Comparison of ENCODE assay signal across 22 cellular contexts in the genomic region with DNA sequence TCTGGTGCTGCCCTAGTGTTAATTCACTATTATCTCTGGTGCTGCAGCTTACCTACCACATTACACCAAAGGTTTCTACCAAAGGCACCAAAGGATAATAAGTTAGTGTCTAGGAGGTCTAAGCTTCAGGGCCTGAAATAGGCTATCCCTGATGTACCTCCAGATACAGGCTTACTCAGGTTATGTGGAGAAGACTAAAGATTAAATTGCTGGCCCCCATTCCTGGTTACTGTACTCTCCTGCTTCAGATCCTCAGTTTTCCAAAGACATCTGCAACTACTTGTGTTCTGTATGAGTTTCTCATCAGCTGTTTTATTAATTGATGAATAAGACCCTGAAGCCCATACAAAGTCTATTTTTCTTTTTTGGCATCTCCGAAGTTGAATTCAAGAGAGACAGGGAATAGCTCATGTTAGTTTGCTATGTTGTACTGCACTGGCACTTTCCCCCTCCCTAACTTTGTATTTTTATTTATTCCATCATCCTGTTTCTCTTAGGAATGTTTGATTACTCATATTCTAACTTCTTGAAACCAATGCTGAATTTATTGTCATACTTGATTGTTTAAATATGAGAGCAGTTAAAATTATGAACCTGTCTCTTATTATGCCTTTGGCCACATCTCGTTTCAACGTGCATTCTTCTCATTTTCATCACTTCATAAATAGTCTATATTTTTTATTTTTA.
DNase-seq lines count a peak whose midpoint lies in the region; ATAC-seq, FAIRE-seq and TF ChIP-seq lines count a peak whose summit lies in the region.
"Had no signal": no experiment of that assay in that cellular context is flagged by ENCODE, and none has a peak within 500 bp of the region (broad histone marks: within the 10 kb centered on the region; RNA-seq: fewer than 3 reads in every experiment).

No MANE protein-coding gene starts in this region.

- H3K4me2 ChIP-seq in A549 (peak overlapping the region; percentile 60), SK-N-SH (peak overlapping the region; percentile 50)

- H4K20me1 ChIP-seq in SK-N-SH (ENCODE audit: insufficient read depth) = no peaks in the 10 kb centered on the region

- H3K36me3 Mint-ChIP-seq in memory B cell (no peaks in the 10 kb centered on the region), natural killer cell (no peaks in the 10 kb centered on the region)
- H3K36me3 Mint-ChIP-seq: CD14-positive monocyte had no signal

- no peaks in the 10 kb centered on the region for H3K79me2 ChIP-seq in SK-N-SH (ENCODE audit: insufficient read depth)

- H3K9me3 ChIP-seq in A549 (no peaks in the 10 kb centered on the region), SK-N-SH (0 out of 2 replicates have a peak, but pooled peaks cover 3% of the 10 kb centered on the region)
- H3K9me3 ChIP-seq: SJSA1 had no signal

- intact Hi-C loops in natural killer cell (cut with micrococcal nuclease) = no loop called here

- CTCF ChIA-PET in A549 (lab: Yijun Ruan, JAX) (interaction anchor here (3.0 kb wide), 1 partner anchor 9 kb away, joined by 13 read pairs; no protein-coding TSS in a partner anchor), SK-N-SH (lab: Yijun Ruan, JAX) (interaction anchor here (2.0 kb wide), 1 partner anchor 9 kb away, joined by 9 read pairs; no protein-coding TSS in a partner anchor)

- H3K9me3 Mint-ChIP-seq in memory B cell (peaks cover 6% of the 10 kb centered on the region), natural killer cell (peaks cover 0 to 3% of the 10 kb centered on the region in 2 donors)

- no peak for TF ChIP-seq CTCF in A549 (IDR thresholded peaks at IDR 0.05)
- no peak for TF ChIP-seq CTCF in SK-N-SH (IDR thresholded peaks at IDR 0.05)
- TF ChIP-seq CTCF in natural killer cell (IDR thresholded peaks at IDR 0.05) = no peak

- H3K4me1 ChIP-seq in A549 (0 out of 3 replicates have a peak, but pooled peaks cover 3% of the 10 kb centered on the region), SK-N-SH (ENCODE audit: control insufficient read depth in 1 of 2, insufficient read depth in 2 of 2, low read depth in 1 of 2, low read length in 1 of 2) (no peaks in the 10 kb centered on the region; a peak in 2 of 4 replicates)
- H3K4me1 ChIP-seq: SJSA1 had no signal

- H3K4me3 ChIP-seq in A549 (peak overlapping the region; percentile 10; the same call in 1 of the 3 replicates), SK-N-SH (ENCODE audit: low read depth in 2 of 2, low read length in 1 of 2) (peak overlapping the region; percentile 17 to 23; a peak in 1 of 4 replicates)
- H3K4me3 ChIP-seq: SJSA1 had no signal

- no peaks in the 10 kb centered on the region for H3K4me1 Mint-ChIP-seq in memory B cell
- no peaks in the 10 kb centered on the region for H3K4me1 Mint-ChIP-seq in natural killer cell
- H3K4me1 Mint-ChIP-seq: B cell, CD14-positive monocyte had no signal

- DNase-seq in A549 (ENCODE audit: low read depth in 1 of 2, low spot score in 1 of 2) = no peak
- DNase-seq in LHCN-M2 (ENCODE audit: low read depth) = peak; percentile 11
- no peak for DNase-seq in SK-N-SH
- DNase-seq in memory B cell (ENCODE audit: low spot score in 2 of 2) = no peak
- DNase-seq in putamen (ENCODE audit: low spot score) = no peak
- DNase-seq in natural killer cell = no peak
- no peak for DNase-seq in SKM-1 treated with dmso at 0.1 percent for 144 hours (lab: John Stamatoyannopoulos, UW; ENCODE audit: unreplicated experiment)
- DNase-seq: GF-D8, H7, Karpas-422, NCI-H1105, NCI-H2029 treated with DMSO at 0.1 percent for 48 hours, NCI-H226, NCI-H524, NCI-H774 had no signal

- H3K27me3 ChIP-seq in SK-N-SH (ENCODE audit: insufficient read depth) = no peaks in the 10 kb centered on the region
- H3K27me3 ChIP-seq: SJSA1 had no signal

- ATAC-seq in A549 = peak in 1 of 2 experiments; percentile 51; a peak in 2 of 6 replicates
- ATAC-seq in memory B cell (ENCODE audit: low read depth) = no peak
- no peak for ATAC-seq in natural killer cell
- ATAC-seq in HG02610 (IDR thresholded peaks at IDR 0.05; ENCODE audit: unreplicated experiment) = no peak
- ATAC-seq: Right ventricle myocardium inferior had no signal

- H3K27ac ChIP-seq in A549 = peak overlapping the region in 1 of 2 experiments; percentile 0; a peak in 1 of 6 replicates
- H3K27ac ChIP-seq in SK-N-SH (ENCODE audit: low read depth in 2 of 2, low read length in 1 of 2) = no peak overlapping the region
- H3K27ac ChIP-seq: 22Rv1, SJSA1 had no signal

- no peak for FAIRE-seq in A549 (lab: Jason Lieb, UNC)
- FAIRE-seq: GM19239 had no signal

- no peak for TF ChIP-seq POLR2A in A549 (IDR thresholded peaks at IDR 0.05; ENCODE audit: low read length)

- TF ChIP-seq RAD21 in A549 (conservative IDR thresholded peaks at IDR 0.05 in 1 of 2, IDR thresholded peaks at IDR 0.05 in 1 of 2) (no peak), SK-N-SH (IDR thresholded peaks at IDR 0.05; ENCODE audit: low read length) (no peak)

- peak overlapping the region; percentile 64 for H2AFZ ChIP-seq in SK-N-SH (ENCODE audit: low read depth)

- WGBS in A549 (ENCODE audit: missing lambda C conversion rate) = 56% methylated on average over 3 of the region's 3 CpGs
- WGBS in SK-N-SH (ENCODE audit: low lambda C conversion rate) = 13% methylated on average over 3 of the region's 3 CpGs

- no peaks in the 10 kb centered on the region for H3K27me3 Mint-ChIP-seq in memory B cell
- peaks cover 0 to 2% of the 10 kb centered on the region in 2 donors for H3K27me3 Mint-ChIP-seq in natural killer cell (ENCODE audit: low read depth in 2 of 2)
- H3K27me3 Mint-ChIP-seq: B cell had no signal

- H3K9me2 ChIP-seq in SK-N-SH = no peaks in the 10 kb centered on the region; the same call in 1 of the 2 replicates

- POLR2A ChIA-PET in A549 (lab: Yijun Ruan, JAX) (no interaction called here), SK-N-SH (lab: Yijun Ruan, JAX) (no interaction called here)

- H3K9ac ChIP-seq in SK-N-SH = no peak overlapping the region

- H3K4me3 Mint-ChIP-seq in memory B cell = peak overlapping the region; percentile 9
- no peak overlapping the region for H3K4me3 Mint-ChIP-seq in natural killer cell
- H3K4me3 Mint-ChIP-seq: B cell, CD14-positive monocyte had no signal

- TF ChIP-seq EP300 in A549 (IDR thresholded peaks at IDR 0.05) = no peak
- no peak for TF ChIP-seq EP300 in SK-N-SH (IDR thresholded peaks at IDR 0.05; ENCODE audit: borderline replicate concordance in 1 of 2, low read depth in 1 of 2, low read length in 1 of 2)

- no peaks in the 10 kb centered on the region for H3K36me3 ChIP-seq in SK-N-SH (replicated peaks in 1 of 2; ENCODE audit: control insufficient read depth in 1 of 2, insufficient read depth in 2 of 2, low read length in 1 of 2)
- H3K36me3 ChIP-seq: SJSA1 had no signal

- H3F3A ChIP-seq in SK-N-SH (replicated peaks; ENCODE audit: insufficient read depth) = no peaks in the 10 kb centered on the region

- H3K27ac Mint-ChIP-seq in memory B cell = no peak overlapping the region
- H3K27ac Mint-ChIP-seq in natural killer cell = no peak overlapping the region
- H3K27ac Mint-ChIP-seq: B cell, CD14-positive monocyte had no signal

TF ChIP-seq in A549, 52 proteins besides CTCF, POLR2A, EP300 and RAD21:
- TF ChIP-seq, protein P1, sequence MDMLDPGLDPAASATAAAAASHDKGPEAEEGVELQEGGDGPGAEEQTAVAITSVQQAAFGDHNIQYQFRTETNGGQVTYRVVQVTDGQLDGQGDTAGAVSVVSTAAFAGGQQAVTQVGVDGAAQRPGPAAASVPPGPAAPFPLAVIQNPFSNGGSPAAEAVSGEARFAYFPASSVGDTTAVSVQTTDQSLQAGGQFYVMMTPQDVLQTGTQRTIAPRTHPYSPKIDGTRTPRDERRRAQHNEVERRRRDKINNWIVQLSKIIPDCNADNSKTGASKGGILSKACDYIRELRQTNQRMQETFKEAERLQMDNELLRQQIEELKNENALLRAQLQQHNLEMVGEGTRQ (IDR thresholded peaks at IDR 0.05) = no peak
- TF ChIP-seq TFCP2L1 (CRISPR knock-in tag; IDR thresholded peaks at IDR 0.05) (no peak), ESRRA (IDR thresholded peaks at IDR 0.05; ENCODE audit: borderline replicate concordance, low read length) (no peak), CBX2 (IDR thresholded peaks at IDR 0.05; ENCODE audit: borderline replicate concordance, low read depth) (no peak), JUN (IDR thresholded peaks at IDR 0.05) (no peak)
TF ChIP-seq in A549: peak in this region for 0.

TF ChIP-seq in SK-N-SH, 30 proteins besides CTCF, POLR2A, EP300 and RAD21:
- no peak for TF ChIP-seq MEF2A (IDR thresholded peaks at IDR 0.05; ENCODE audit: borderline replicate concordance, low read depth)
- no peak for TF ChIP-seq FOXM1 (IDR thresholded peaks at IDR 0.05; ENCODE audit: low read depth)
- no peak for TF ChIP-seq JUND (IDR thresholded peaks at IDR 0.05)
- 0 out of 2 replicates have a peak, but pooled peaks have one; percentile 6 for TF ChIP-seq TCF12 (IDR thresholded peaks at IDR 0.05)
